In the genomic region with DNA sequence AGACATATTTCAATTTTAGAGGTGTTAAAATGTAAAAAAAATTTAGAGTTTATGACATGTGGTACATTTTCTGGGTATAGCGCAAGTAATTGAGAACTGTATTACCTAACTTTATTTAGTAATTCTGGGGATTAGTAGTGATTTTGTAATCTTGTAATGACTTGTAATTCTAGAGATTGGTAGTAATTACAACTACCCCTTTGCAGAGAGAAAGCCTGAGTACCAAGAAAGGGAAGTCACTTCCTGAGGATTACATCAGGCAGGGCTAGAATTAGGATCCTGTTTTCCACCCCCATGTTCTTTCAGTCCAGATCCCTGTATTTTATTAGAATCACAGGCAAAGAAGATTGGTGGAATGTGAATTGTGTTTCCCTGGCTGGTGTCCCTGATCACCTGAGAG, we compare ENCODE assay signal across 18 cellular contexts.
"Had no signal": no experiment of that assay in that cellular context is flagged by ENCODE, and none has a peak within 500 bp of the region (broad histone marks: within the 10 kb centered on the region; RNA-seq: fewer than 3 reads in every experiment).

No MANE protein-coding gene starts in this region.

- H3K4me3 ChIP-seq: adrenal gland, coronary artery, gastrocnemius medialis, heart right ventricle, left lung, ovary, sigmoid colon had no signal

- ATAC-seq: activated CD8-positive, alpha-beta T cell treated with anti-CD3 and anti-CD28 coated beads for 36 hours; gastrocnemius medialis; heart right ventricle; left lung had no signal

- DNase-seq: activated CD4-positive, alpha-beta T cell treated with anti-CD3 and anti-CD28 coated beads for 4 hours; activated CD8-positive, alpha-beta memory T cell treated with anti-CD3 and anti-CD28 coated beads, Interleukin-2, amount 50 U/mL, for 4 hours; activated CD8-positive, alpha-beta T cell treated with anti-CD3 and anti-CD28 coated beads for 36 hours; activated naive CD4-positive, alpha-beta T cell treated with Interleukin-2 at 50 U/mL for 16 hours; adrenal gland; caudate nucleus; effector CD8-positive, alpha-beta T cell; gastrocnemius medialis; heart right ventricle; left lung; ovary; sigmoid colon; stimulated activated CD4-positive, alpha-beta T cell treated with anti-CD3 and anti-CD28 coated beads, Interleukin-2, amount 100 ng/mL, for 24 hours; stimulated activated naive CD4-positive, alpha-beta T cell; substantia nigra; trophoblast cell had no signal

- H3K36me3 ChIP-seq: adrenal gland, gastrocnemius medialis, heart right ventricle, left lung, ovary, sigmoid colon had no signal

- H3K27me3 ChIP-seq: adrenal gland, gastrocnemius medialis, heart right ventricle, left lung, ovary, sigmoid colon had no signal

- H3K9me3 ChIP-seq: adrenal gland, gastrocnemius medialis, left lung, ovary, sigmoid colon had no signal

- H3K27ac ChIP-seq: adrenal gland, coronary artery, gastrocnemius medialis, heart right ventricle, ovary, sigmoid colon, VCaP had no signal

- H3K4me1 ChIP-seq: adrenal gland, gastrocnemius medialis, sigmoid colon had no signal
